ENCODE assay signal across 8 cellular contexts in genomic region chr20:19735446-19735845, GRCh38. TPM values are rescaled to one million over a fixed set of nuclear protein-coding genes. Genes with fewer than 3 reads are reported as not detected.
DNase-seq lines count a peak whose midpoint lies in the region; ATAC-seq, FAIRE-seq and TF ChIP-seq lines count a peak whose summit lies in the region.

No MANE protein-coding gene starts in this region.

- H2AFZ ChIP-seq in osteoblast (ENCODE audit: low read length): peak overlapping the region; percentile 63

- H3K4me2 ChIP-seq in osteoblast (ENCODE audit: insufficient read depth, low read length): peak overlapping the region; percentile 68

- no peaks in the 10 kb centered on the region for H3K9me3 Mint-ChIP-seq in Calu3 (ENCODE audit: low read depth, unreplicated experiment)
- no peaks in the 10 kb centered on the region for H3K9me3 Mint-ChIP-seq in CD8-positive, alpha-beta memory T cell

- H3K4me1 ChIP-seq in gastroesophageal sphincter (peaks cover 0 to 15% (median 12%) of the 10 kb centered on the region in 3 donors), osteoblast (ENCODE audit: insufficient read depth, low read length) (peaks cover 25% of the 10 kb centered on the region)
- no peaks in the 10 kb centered on the region for H3K4me1 ChIP-seq in CD8-positive, alpha-beta memory T cell (ENCODE audit: insufficient read depth, low read length)

- BruUV-seq in Calu3 (replicated peaks; lab: Mats Ljungman, UMichigan): no TSS peak

- intact Hi-C loops in Calu3 (cut with micrococcal nuclease; ENCODE audit: unreplicated experiment): no loop called here

- TF ChIP-seq EP300 in gastroesophageal sphincter (IDR thresholded peaks at IDR 0.05): no peak

- 22 to 53% methylated on average over 6 of the region's 6 CpGs for WGBS in gastroesophageal sphincter (ENCODE audit: low coverage in 1 of 2), 2 donors

- TF ChIP-seq CTCF in Calu3 (IDR thresholded peaks at IDR 0.05; ENCODE audit: unreplicated experiment) (no peak), gastroesophageal sphincter (IDR thresholded peaks at IDR 0.05) (no peak), osteoblast (IDR thresholded peaks at IDR 0.05; ENCODE audit: extremely low read depth, low read depth, low read length) (no peak)

- no peaks in the 10 kb centered on the region for H4K20me1 ChIP-seq in osteoblast (ENCODE audit: insufficient read depth, low read length)

- H3K4me3 Mint-ChIP-seq in Calu3 (ENCODE audit: low read depth, unreplicated experiment) (no peak overlapping the region), T-helper 17 cell (no peak overlapping the region)
- no peak overlapping the region for H3K4me3 Mint-ChIP-seq in CD8-positive, alpha-beta memory T cell

- H3K9me3 ChIP-seq in gastroesophageal sphincter (no peaks in the 10 kb centered on the region), osteoblast (ENCODE audit: low read depth, low read length) (no peaks in the 10 kb centered on the region), T-helper 17 cell (ENCODE audit: control insufficient read depth, low read length, poor library complexity, severe bottlenecking) (no peaks in the 10 kb centered on the region)
- no peaks in the 10 kb centered on the region for H3K9me3 ChIP-seq in CD8-positive, alpha-beta memory T cell (ENCODE audit: low read length)

- H3K36me3 Mint-ChIP-seq in Calu3 (ENCODE audit: insufficient read depth, unreplicated experiment): no peaks in the 10 kb centered on the region
- no peaks in the 10 kb centered on the region for H3K36me3 Mint-ChIP-seq in CD8-positive, alpha-beta memory T cell
- H3K36me3 Mint-ChIP-seq in T-helper 17 cell (ENCODE audit: low read depth): no peaks in the 10 kb centered on the region

- H3K4me1 Mint-ChIP-seq in Calu3 (ENCODE audit: low read depth, unreplicated experiment) (peaks cover 11% of the 10 kb centered on the region), T-helper 17 cell (no peaks in the 10 kb centered on the region)
- H3K4me1 Mint-ChIP-seq in CD8-positive, alpha-beta memory T cell: no peaks in the 10 kb centered on the region

- H3K36me3 ChIP-seq in gastroesophageal sphincter (no peaks in the 10 kb centered on the region), osteoblast (ENCODE audit: insufficient read depth, low read length) (no peaks in the 10 kb centered on the region)
- H3K36me3 ChIP-seq in CD8-positive, alpha-beta memory T cell (ENCODE audit: insufficient read depth, low read length): no peaks in the 10 kb centered on the region

- DNase-seq in Calu3 (peak; percentile 43), HTR-8/SVneo (ENCODE audit: insufficient read length, low spot score) (peak; percentile 86), SW480 (ENCODE audit: low spot score) (peak; percentile 86), osteoblast (ENCODE audit: insufficient read length, low spot score, missing footprints) (peak; percentile 87), T-helper 17 cell (no peak)
- no peak for DNase-seq in CD8-positive, alpha-beta memory T cell

- no peak for TF ChIP-seq POLR2A in gastroesophageal sphincter (IDR thresholded peaks at IDR 0.05)

- peak; percentile 95 for ATAC-seq in gastroesophageal sphincter
- ATAC-seq in T-helper 17 cell: no peak
- ATAC-seq in GM21529 (IDR thresholded peaks at IDR 0.05; ENCODE audit: unreplicated experiment): no peak

- H3K27ac ChIP-seq in gastroesophageal sphincter (peak overlapping the region in 2 of 4 donors; percentile 24 to 32), osteoblast (ENCODE audit: low read depth, low read length) (peak overlapping the region; percentile 77)
- H3K27ac ChIP-seq in CD8-positive, alpha-beta memory T cell (ENCODE audit: low read depth, low read length): no peak overlapping the region

- H3K27me3 Mint-ChIP-seq in Calu3 (ENCODE audit: unreplicated experiment) (no peaks in the 10 kb centered on the region), T-helper 17 cell (peaks cover 21% of the 10 kb centered on the region)
- H3K27me3 Mint-ChIP-seq in CD8-positive, alpha-beta memory T cell: peaks cover 0 to 6% of the 10 kb centered on the region in 2 donors

- H3K27me3 ChIP-seq in gastroesophageal sphincter: no peaks in the 10 kb centered on the region
- H3K27me3 ChIP-seq in osteoblast (ENCODE audit: insufficient read depth, low read length): no peaks in the 10 kb centered on the region
- H3K27me3 ChIP-seq in CD8-positive, alpha-beta memory T cell (ENCODE audit: insufficient read depth, low read length, poor library complexity, severe bottlenecking): no peaks in the 10 kb centered on the region

- no peaks in the 10 kb centered on the region for H3K79me2 ChIP-seq in osteoblast (ENCODE audit: insufficient read depth, low read length)

- peak; percentile 75 for FAIRE-seq in HTR-8/SVneo (lab: Jason Lieb, UNC)

- CTCF ChIA-PET in Calu3 (lab: Charles Lee): no interaction called here
- CTCF ChIA-PET in CD8-positive, alpha-beta memory T cell (lab: Charles Lee): no interaction called here

- H3K4me3 ChIP-seq in gastroesophageal sphincter (no peak overlapping the region), osteoblast (ENCODE audit: insufficient read depth, low read length) (no peak overlapping the region)
- no peak overlapping the region for H3K4me3 ChIP-seq in CD8-positive, alpha-beta memory T cell (ENCODE audit: low read length)

- H3K27ac Mint-ChIP-seq in Calu3 (ENCODE audit: unreplicated experiment) (no peak overlapping the region), T-helper 17 cell (no peak overlapping the region)
- no peak overlapping the region for H3K27ac Mint-ChIP-seq in CD8-positive, alpha-beta memory T cell

- POLR2A ChIA-PET in CD8-positive, alpha-beta memory T cell (lab: Charles Lee): no interaction called here

RNA-seq across cellular contexts. Expression of gene RIN2, which starts 22.6 kb away (rescaled TPM):
- total RNA-seq in Calu3 (2022) (9.8 and 9.9 TPM in 2 replicates), gastroesophageal sphincter (10 to 100 TPM; 44.7 to 89.5 (median 54.8) TPM), osteoblast (55.7 and 63.6 TPM in 2 replicates), T-helper 17 cell (1 to 10 TPM; 1.0 to 1.2 TPM)
- under 1 TPM; 0.37 to 0.49 TPM for total RNA-seq in CD8-positive, alpha-beta memory T cell
- not detected for polyA plus RNA-seq in CD8-positive, alpha-beta memory T cell

Comparison
In these comparisons a context has a peak if more than half of its experiments do, and no peak if none do; other contexts are left out.
1. DNase-seq: peak in Calu3 (single experiment), HTR-8/SVneo (single experiment), SW480 (single experiment) and osteoblast (single experiment); none in CD8-positive, alpha-beta memory T cell (0 of 5) and T-helper 17 cell (0 of 3).